ENCODE assay signal across 11 cellular contexts in genomic region chr4:10482913-10483312, GRCh38.
"Had no signal": no experiment of that assay in that cellular context is flagged by ENCODE, and none has a peak within 500 bp of the region (broad histone marks: within the 10 kb centered on the region; RNA-seq: fewer than 3 reads in every experiment).

No MANE protein-coding gene starts in this region.

- H3K9ac ChIP-seq: GM23248 had no signal

- H3K4me3 ChIP-seq: GM23248, GM23338, HAP-1 had no signal

- H3K4me2 ChIP-seq: GM23338 had no signal

- ATAC-seq: GM23338, HCT116 had no signal

- H3K27ac ChIP-seq: GM23248 had no signal

- DNase-seq: GM23248, GOT3, H7, H9, HCEC 1CT, HFFc6 had no signal

- H2AFZ ChIP-seq: GM23248, GM23338 had no signal

- H3K4me1 ChIP-seq: HAP-1 had no signal

- FAIRE-seq: H1, H54 had no signal

- H3K36me3 ChIP-seq: HAP-1 had no signal

- H3K9me3 ChIP-seq: HAP-1 had no signal
